In genomic region chr4:105457997-105458396, GRCh38 we compare ENCODE assay signal across 1 cellular context.
TF ChIP-seq lines count a peak whose summit lies in the region.

No MANE protein-coding gene starts in this region.

TF ChIP-seq in IMR-90, 13 proteins besides CTCF, POLR2A, EP300 and RAD21:
- TF ChIP-seq USF2 (IDR thresholded peaks at IDR 0.05; ENCODE audit: low read depth, low read length) (no peak), NFE2L2 (IDR thresholded peaks at IDR 0.05; ENCODE audit: low read depth, low read length) (no peak), ELK1 (IDR thresholded peaks at IDR 0.05; ENCODE audit: borderline replicate concordance, low read depth, low read length) (no peak), MXI1 (IDR thresholded peaks at IDR 0.05; ENCODE audit: borderline replicate concordance, low read depth, low read length) (no peak), FOS (IDR thresholded peaks at IDR 0.05; ENCODE audit: low read depth, low read length) (no peak), BHLHE40 (IDR thresholded peaks at IDR 0.05; ENCODE audit: low read depth, low read length) (no peak), MAFK (IDR thresholded peaks at IDR 0.05; ENCODE audit: low read depth, low read length) (no peak), SMC3 (IDR thresholded peaks at IDR 0.05; ENCODE audit: low read depth, low read length) (no peak), CEBPB (IDR thresholded peaks at IDR 0.05; ENCODE audit: low read depth, low read length) (no peak), RFX5 (IDR thresholded peaks at IDR 0.05; ENCODE audit: low read depth, low read length) (no peak), MAZ (IDR thresholded peaks at IDR 0.05; ENCODE audit: borderline replicate concordance, low read depth, low read length) (no peak), CHD1 (IDR thresholded peaks at IDR 0.05; ENCODE audit: low read depth, low read length) (no peak), RCOR1 (IDR thresholded peaks at IDR 0.05; ENCODE audit: insufficient replicate concordance, low read length) (no peak)
